6 cellular contexts compared by ENCODE assay signal in genomic region chr16:35142809-35143192, GRCh38.
"Had no signal": no experiment of that assay in that cellular context is flagged by ENCODE, and none has a peak within 500 bp of the region (broad histone marks: within the 10 kb centered on the region; RNA-seq: fewer than 3 reads in every experiment).

No MANE protein-coding gene starts in this region.

- H2AFZ ChIP-seq: GM23338 had no signal

- H3K4me3 ChIP-seq: GM23338 had no signal

- H3K27ac Mint-ChIP-seq: GM23338, H9 had no signal

- H3K27ac ChIP-seq: HL-60 had no signal

- H3K4me3 Mint-ChIP-seq: GM23338, H9, IgD-negative memory B cell had no signal

- ATAC-seq: GM23338, HepG2 had no signal

- DNase-seq: H9, HCEC 1CT had no signal

- H3K36me3 Mint-ChIP-seq: IgD-negative memory B cell had no signal

- H3K27me3 Mint-ChIP-seq: IgD-negative memory B cell had no signal

- H3K4me1 Mint-ChIP-seq: GM23338, H9, IgD-negative memory B cell had no signal

- H3K4me2 ChIP-seq: GM23338 had no signal
